Comparison of ENCODE assay signal across 8 cellular contexts in genomic region chrX:48800574-48801280, GRCh38. TPM values are rescaled to one million over a fixed set of nuclear protein-coding genes. Genes with fewer than 3 reads are reported as not detected.
DNase-seq lines count a peak whose midpoint lies in the region; FAIRE-seq lines count a peak whose summit lies in the region.

No MANE protein-coding gene starts in this region.

- H3K27me3 ChIP-seq in stomach smooth muscle (ENCODE audit: control insufficient read depth in 1 of 2, insufficient read depth in 2 of 2, low read length in 2 of 2): peaks cover 0 to 2% of the 10 kb centered on the region in 2 donors

- peak overlapping the region; percentile 96 for H3K4me3 Mint-ChIP-seq in T-helper 1 cell treated with Interleukin-12 subunit alpha and Interleukin-12 subunit beta and Interleukin-4 antibody, amounts not matched to agents 30 μg/mL and 1 μg/mL, for 36 hours
- H3K4me3 Mint-ChIP-seq in activated T-helper 1 cell treated with anti-CD3 and anti-CD28 coated beads, Interleukin-12 subunit alpha, Interleukin-12 subunit beta, Interleukin-2, Interleukin-4 antibody, amounts not matched to agents 30 ng/mL and 10 ng/mL and 1 ng/mL, durations not matched to agents 14 hours and 24 hours and 36 hours: peak overlapping the region; percentile 91
- peak overlapping the region; percentile 93 to 96 (median 95) for H3K4me3 Mint-ChIP-seq in immature natural killer cell

- peak overlapping the region; percentile 87 for H3K27ac ChIP-seq in stomach smooth muscle (ENCODE audit: low read length)

- no peaks in the 10 kb centered on the region for H3K9me3 ChIP-seq in stomach smooth muscle (ENCODE audit: control insufficient read depth in 2 of 2, low read length in 2 of 2)

- FAIRE-seq in HTR-8/SVneo (lab: Jason Lieb, UNC): no peak

- H3K4me3 ChIP-seq in stomach smooth muscle (ENCODE audit: low read length in 2 of 2): peak overlapping the region; percentile 78 to 83

- no peaks in the 10 kb centered on the region for H3K9me3 Mint-ChIP-seq in T-helper 1 cell treated with Interleukin-12 subunit alpha and Interleukin-12 subunit beta and Interleukin-4 antibody, amounts not matched to agents 30 μg/mL and 1 μg/mL, for 36 hours
- H3K9me3 Mint-ChIP-seq in activated T-helper 1 cell treated with anti-CD3 and anti-CD28 coated beads, Interleukin-12 subunit alpha, Interleukin-12 subunit beta, Interleukin-2, Interleukin-4 antibody, amounts not matched to agents 30 ng/mL and 10 ng/mL and 1 ng/mL, durations not matched to agents 14 hours and 24 hours and 36 hours: no peaks in the 10 kb centered on the region
- H3K9me3 Mint-ChIP-seq in immature natural killer cell: peaks cover 0 to 3% (median 0%) of the 10 kb centered on the region in 6 donors

- H3K27ac Mint-ChIP-seq in T-helper 1 cell treated with Interleukin-12 subunit alpha and Interleukin-12 subunit beta and Interleukin-4 antibody, amounts not matched to agents 30 μg/mL and 1 μg/mL, for 36 hours: peak overlapping the region; percentile 99
- H3K27ac Mint-ChIP-seq in activated T-helper 1 cell treated with anti-CD3 and anti-CD28 coated beads, Interleukin-12 subunit alpha, Interleukin-12 subunit beta, Interleukin-2, Interleukin-4 antibody, amounts not matched to agents 30 ng/mL and 10 ng/mL and 1 ng/mL, durations not matched to agents 14 hours and 24 hours and 36 hours: peak overlapping the region; percentile 98
- H3K27ac Mint-ChIP-seq in immature natural killer cell: peak overlapping the region; percentile 97 to 99 (median 98)

- peaks cover 11% of the 10 kb centered on the region for H3K4me1 Mint-ChIP-seq in T-helper 1 cell treated with Interleukin-12 subunit alpha and Interleukin-12 subunit beta and Interleukin-4 antibody, amounts not matched to agents 30 μg/mL and 1 μg/mL, for 36 hours (ENCODE audit: low read depth)
- H3K4me1 Mint-ChIP-seq in activated T-helper 1 cell treated with anti-CD3 and anti-CD28 coated beads, Interleukin-12 subunit alpha, Interleukin-12 subunit beta, Interleukin-2, Interleukin-4 antibody, amounts not matched to agents 30 ng/mL and 10 ng/mL and 1 ng/mL, durations not matched to agents 14 hours and 24 hours and 36 hours (ENCODE audit: low read depth): peaks cover 13% of the 10 kb centered on the region
- peaks cover 19 to 20% of the 10 kb centered on the region in 2 donors for H3K4me1 Mint-ChIP-seq in immature natural killer cell

- intact Hi-C loops in activated T-helper 1 cell treated with anti-CD3 and anti-CD28 coated beads, Interleukin-12 subunit alpha, Interleukin-12 subunit beta, Interleukin-2, Interleukin-4 antibody, amounts not matched to agents 30 ng/mL and 10 ng/mL and 1 ng/mL, durations not matched to agents 14 hours and 24 hours and 36 hours (cut with micrococcal nuclease): loop anchor here (1.0 to 10.0 kb wide), 9 partner anchors 137 to 1146 kb away; partner anchors contain the start of genes ELK1, MAGIX, TBC1D25 and TFE3

- H3K36me3 Mint-ChIP-seq in T-helper 1 cell treated with Interleukin-12 subunit alpha and Interleukin-12 subunit beta and Interleukin-4 antibody, amounts not matched to agents 30 μg/mL and 1 μg/mL, for 36 hours (ENCODE audit: low read depth): peaks cover 6% of the 10 kb centered on the region
- H3K36me3 Mint-ChIP-seq in activated T-helper 1 cell treated with anti-CD3 and anti-CD28 coated beads, Interleukin-12 subunit alpha, Interleukin-12 subunit beta, Interleukin-2, Interleukin-4 antibody, amounts not matched to agents 30 ng/mL and 10 ng/mL and 1 ng/mL, durations not matched to agents 14 hours and 24 hours and 36 hours (ENCODE audit: low read depth): peaks cover 12% of the 10 kb centered on the region
- H3K36me3 Mint-ChIP-seq in immature natural killer cell: peaks cover 0 to 6% (median 4%) of the 10 kb centered on the region in 3 donors

- peaks cover 10% of the 10 kb centered on the region for H3K4me1 ChIP-seq in stomach smooth muscle (ENCODE audit: control insufficient read depth, insufficient read depth, low read length)

- H3K9ac ChIP-seq in stomach smooth muscle (ENCODE audit: low read length in 2 of 2): peak overlapping the region; percentile 64 to 80

- peaks cover 3 to 4% of the 10 kb centered on the region in 2 donors for H3K36me3 ChIP-seq in stomach smooth muscle (ENCODE audit: control insufficient read depth in 2 of 2, insufficient read depth in 2 of 2, low read length in 2 of 2)

- no peaks in the 10 kb centered on the region for H3K27me3 Mint-ChIP-seq in T-helper 1 cell treated with Interleukin-12 subunit alpha and Interleukin-12 subunit beta and Interleukin-4 antibody, amounts not matched to agents 30 μg/mL and 1 μg/mL, for 36 hours (ENCODE audit: low read depth)
- H3K27me3 Mint-ChIP-seq in activated T-helper 1 cell treated with anti-CD3 and anti-CD28 coated beads, Interleukin-12 subunit alpha, Interleukin-12 subunit beta, Interleukin-2, Interleukin-4 antibody, amounts not matched to agents 30 ng/mL and 10 ng/mL and 1 ng/mL, durations not matched to agents 14 hours and 24 hours and 36 hours (ENCODE audit: insufficient read depth): no peaks in the 10 kb centered on the region
- H3K27me3 Mint-ChIP-seq in immature natural killer cell (ENCODE audit: low read depth in 3 of 3): peaks cover 9 to 25% (median 14%) of the 10 kb centered on the region in 3 donors

- no peak for DNase-seq in T-helper 1 cell
- no peak for DNase-seq in activated T-helper 1 cell treated with anti-CD3 and anti-CD28 coated beads, Interleukin-12 subunit alpha, Interleukin-12 subunit beta, Interleukin-2, Interleukin-4 antibody, amounts not matched to agents 30 ng/mL and 10 ng/mL and 1 ng/mL, durations not matched to agents 14 hours and 24 hours and 36 hours (ENCODE audit: low spot score)
- no peak for DNase-seq in immature natural killer cell
- DNase-seq in HTR-8/SVneo (ENCODE audit: insufficient read length, low spot score): no peak
- DNase-seq in DMS53 (lab: John Stamatoyannopoulos, UW): no peak
- DNase-seq in NCI-H187 (lab: John Stamatoyannopoulos, UW): no peak

RNA-seq across cellular contexts. Expression of gene HDAC6, which starts 1.1 kb away (rescaled TPM):
- 44.7 and 56.4 TPM in 2 replicates for total RNA-seq in activated T-helper 1 cell treated with anti-CD3 and anti-CD28 coated beads, Interleukin-12 subunit alpha, Interleukin-12 subunit beta, Interleukin-2, Interleukin-4 antibody, amounts not matched to agents 30 ng/mL and 10 ng/mL and 1 ng/mL, durations not matched to agents 14 hours and 24 hours and 36 hours
- 10 to 100 TPM; 13.2 to 22.9 (median 13.5) TPM for polyA plus RNA-seq in immature natural killer cell

RNA-seq across cellular contexts. Expression of gene GATA1, which starts 14.3 kb away (rescaled TPM):
- not detected in 2 replicates for total RNA-seq in activated T-helper 1 cell treated with anti-CD3 and anti-CD28 coated beads, Interleukin-12 subunit alpha, Interleukin-12 subunit beta, Interleukin-2, Interleukin-4 antibody, amounts not matched to agents 30 ng/mL and 10 ng/mL and 1 ng/mL, durations not matched to agents 14 hours and 24 hours and 36 hours
- under 1 TPM in 1 of 3 donors, not detected in 2; 0.28 TPM for polyA plus RNA-seq in immature natural killer cell

RNA-seq across cellular contexts. Expression of gene ERAS, which starts 25.6 kb away (rescaled TPM):
- not detected in 2 replicates for total RNA-seq in activated T-helper 1 cell treated with anti-CD3 and anti-CD28 coated beads, Interleukin-12 subunit alpha, Interleukin-12 subunit beta, Interleukin-2, Interleukin-4 antibody, amounts not matched to agents 30 ng/mL and 10 ng/mL and 1 ng/mL, durations not matched to agents 14 hours and 24 hours and 36 hours
- polyA plus RNA-seq in immature natural killer cell: not detected

RNA-seq across cellular contexts. Expression of gene PCSK1N, which starts 34.7 kb away (rescaled TPM):
- 0.36 and 0.42 TPM in 2 replicates for total RNA-seq in activated T-helper 1 cell treated with anti-CD3 and anti-CD28 coated beads, Interleukin-12 subunit alpha, Interleukin-12 subunit beta, Interleukin-2, Interleukin-4 antibody, amounts not matched to agents 30 ng/mL and 10 ng/mL and 1 ng/mL, durations not matched to agents 14 hours and 24 hours and 36 hours
- under 1 TPM in 2 of 3 donors, not detected in 1; 0.20 to 0.32 TPM for polyA plus RNA-seq in immature natural killer cell

RNA-seq across cellular contexts. Expression of gene GLOD5, which starts 39.2 kb away (rescaled TPM):
- total RNA-seq in activated T-helper 1 cell treated with anti-CD3 and anti-CD28 coated beads, Interleukin-12 subunit alpha, Interleukin-12 subunit beta, Interleukin-2, Interleukin-4 antibody, amounts not matched to agents 30 ng/mL and 10 ng/mL and 1 ng/mL, durations not matched to agents 14 hours and 24 hours and 36 hours: not detected in 2 replicates
- not detected for polyA plus RNA-seq in immature natural killer cell
